In the genomic region with DNA sequence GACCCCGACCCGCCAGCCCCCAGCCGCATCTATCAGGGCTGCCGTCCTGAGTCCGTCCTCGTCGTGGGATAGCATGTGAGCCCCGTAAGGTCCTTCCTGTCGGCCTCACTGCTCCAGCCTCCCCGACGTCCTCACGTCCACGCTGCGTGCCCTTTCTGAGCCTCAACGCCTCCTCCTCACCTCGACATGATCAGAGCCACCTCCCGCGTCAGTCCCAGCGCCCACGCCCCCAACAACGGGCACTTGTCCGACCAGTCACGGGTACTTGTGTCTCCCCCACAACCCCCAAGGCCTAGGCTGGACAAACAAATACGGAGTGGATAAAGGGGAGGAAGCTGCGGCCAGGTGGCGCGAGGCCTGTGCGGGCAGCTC, we compare ENCODE assay signal across 7 cellular contexts. TPM values are rescaled to one million over a fixed set of nuclear protein-coding genes. Genes with fewer than 3 reads are reported as not detected.
DNase-seq lines count a peak whose midpoint lies in the region; ATAC-seq and TF ChIP-seq lines count a peak whose summit lies in the region.

No MANE protein-coding gene starts in this region.

- H3K9me3 ChIP-seq in psoas muscle = no peaks in the 10 kb centered on the region

- H3K4me3 ChIP-seq in GM12875 (ENCODE audit: low read depth, low read length) (peak overlapping the region; percentile 68), psoas muscle (peak overlapping the region; percentile 95)

- H3K36me3 ChIP-seq in psoas muscle (ENCODE audit: insufficient read depth in 1 of 2, low read depth in 1 of 2) = peaks cover 0 to 5% of the 10 kb centered on the region in 2 donors

- 2 to 3% (median 2%) methylated on average over 28 of the region's 28 CpGs for WGBS in psoas muscle, 3 donors

- peaks cover 5% of the 10 kb centered on the region for H3K4me1 ChIP-seq in psoas muscle

- intact Hi-C loops in Right ventricle myocardium superior (cut with DNase I) = no loop called here
- intact Hi-C loops in psoas muscle (cut with DNase I) = loop anchor here in 1 of 2 donors (5.0 kb wide), 2 partner anchors 35 to 55 kb away; partner anchors contain the start of genes ERVK3-1 and ZSCAN22

- TF ChIP-seq CTCF in GM12875 (IDR thresholded peaks at IDR 0.05; ENCODE audit: borderline replicate concordance, insufficient read depth, low read depth, low read length) (no peak), psoas muscle (IDR thresholded peaks at IDR 0.05) (no peak)

- ATAC-seq in HG02759 (IDR thresholded peaks at IDR 0.05; ENCODE audit: unreplicated experiment) (peak; percentile 16), Right ventricle myocardium superior (ENCODE audit: poor library complexity) (peak; percentile 29), psoas muscle (peak; percentile 10 to 48 (median 22))

- H3K27me3 ChIP-seq in psoas muscle (ENCODE audit: insufficient read depth in 3 of 3, low read length in 2 of 3) = no peaks in the 10 kb centered on the region

- DNase-seq in NCI-H510A (lab: John Stamatoyannopoulos, UW) (peak; percentile 28), Right ventricle myocardium superior (peak; percentile 64), psoas muscle (peak; percentile 61 to 76), mucosa of gallbladder (ENCODE audit: low spot score) (no peak)
- DNase-seq in activated effector memory CD4-positive, alpha-beta T cell treated with Interleukin-2 at 50 U/mL for 16 hours = peak; percentile 10

- peak overlapping the region; percentile 97 for H3K27ac ChIP-seq in psoas muscle

RNA-seq across cellular contexts. Expression of gene ZNF497, which starts 0.7 kb away (rescaled TPM):
- total RNA-seq in Right ventricle myocardium superior (0.30 TPM), psoas muscle (under 1 TPM; 0.08 to 0.30 (median 0.18) TPM), mucosa of gallbladder (3.5 TPM)
- polyA plus RNA-seq in psoas muscle = under 1 TPM; 0.13 to 0.43 (median 0.30) TPM

RNA-seq across cellular contexts. Expression of gene A1BG, which starts 8.6 kb away (rescaled TPM):
- 4.1 TPM for total RNA-seq in Right ventricle myocardium superior
- 1 to 10 TPM; 1.6 to 5.4 (median 3.8) TPM for total RNA-seq in psoas muscle
- 10 to 100 TPM in 2 of 3 donors, 1 to 10 TPM in 1; 5.2 to 12.0 (median 10.0) TPM for polyA plus RNA-seq in psoas muscle
- 8.1 TPM for total RNA-seq in mucosa of gallbladder

RNA-seq across cellular contexts. Expression of gene ZNF837, which starts 18.9 kb away (rescaled TPM):
- total RNA-seq in Right ventricle myocardium superior = 0.13 TPM
- under 1 TPM; 0.10 to 0.34 (median 0.20) TPM for total RNA-seq in psoas muscle
- under 1 TPM; 0.08 to 0.33 (median 0.24) TPM for polyA plus RNA-seq in psoas muscle
- total RNA-seq in mucosa of gallbladder = 2.9 TPM

RNA-seq across cellular contexts. Expression of gene RPS5, which starts 25.2 kb away (rescaled TPM):
- total RNA-seq in Right ventricle myocardium superior (481 TPM), psoas muscle (100 to 1,000 TPM; 513 to 839 (median 740) TPM), mucosa of gallbladder (614 TPM)
- polyA plus RNA-seq in psoas muscle = 1,000 to 10,000 TPM; 1,118 to 2,384 (median 1,312) TPM

RNA-seq across cellular contexts. Expression of gene RNF225, which starts 33.6 kb away (rescaled TPM):
- total RNA-seq in Right ventricle myocardium superior = not detected
- not detected for total RNA-seq in psoas muscle
- polyA plus RNA-seq in psoas muscle = not detected
- not detected for total RNA-seq in mucosa of gallbladder
